In genomic region chr12:124497039-124497438, GRCh38 we compare ENCODE assay signal across 11 cellular contexts.
A peak's percentile ranks its signal among the peaks of the same experiment; 100 is the strongest.
DNase-seq lines count a peak whose midpoint lies in the region; ATAC-seq and TF ChIP-seq lines count a peak whose summit lies in the region.
"Had no signal": no experiment of that assay in that cellular context is flagged by ENCODE, and none has a peak within 500 bp of the region (broad histone marks: within the 10 kb centered on the region; RNA-seq: fewer than 3 reads in every experiment).

No MANE protein-coding gene starts in this region.

- intact Hi-C loops in left ventricle myocardium inferior (cut with micrococcal nuclease) (no loop called here), spleen (cut with DNase I; ENCODE audit: low total_unique reads) (no loop called here)

- in situ Hi-C loops in G401 (cut with HindIII; ENCODE audit: low sequenced_read_pairs) = no loop called here
- in situ Hi-C loops in brain microvascular endothelial cell (cut with HindIII; ENCODE audit: low pct_ligation_motif_present, low sequenced_read_pairs) = no loop called here

- no peaks in the 10 kb centered on the region for H3K27me3 ChIP-seq in brain microvascular endothelial cell (replicated peaks)
- H3K27me3 ChIP-seq in left ventricle myocardium inferior (ENCODE audit: low read depth) = no peaks in the 10 kb centered on the region
- no peaks in the 10 kb centered on the region for H3K27me3 ChIP-seq in spleen (replicated peaks in 1 of 7)
- H3K27me3 ChIP-seq in WERI-Rb-1 (ENCODE audit: insufficient read depth, low read depth, severe bottlenecking) = no peaks in the 10 kb centered on the region
- H3K27me3 ChIP-seq: neutrophil had no signal

- TF ChIP-seq POLR2A in spleen (IDR thresholded peaks at IDR 0.05) = no peak

- H3K36me3 ChIP-seq in brain microvascular endothelial cell (replicated peaks) (peaks cover 16% of the 10 kb centered on the region), left ventricle myocardium inferior (peaks cover 15% of the 10 kb centered on the region), spleen (peaks cover 0 to 40% (median 8%) of the 10 kb centered on the region in 6 donors), WERI-Rb-1 (peaks cover 36% of the 10 kb centered on the region)

- H3K9me3 ChIP-seq in left ventricle myocardium inferior (replicated peaks) (no peaks in the 10 kb centered on the region), spleen (no peaks in the 10 kb centered on the region), WERI-Rb-1 (ENCODE audit: severe bottlenecking) (no peaks in the 10 kb centered on the region)
- H3K9me3 ChIP-seq: neutrophil had no signal

- DNase-seq in G401 (ENCODE audit: low spot score) (peak; percentile 59), brain microvascular endothelial cell (no peak), left ventricle myocardium inferior (peak; percentile 52), spleen (no peak), WERI-Rb-1 (no peak)
- DNase-seq: stimulated activated CD4-positive, alpha-beta T cell treated with anti-CD3 and anti-CD28 coated beads, Interleukin-4, amount 100 ng/mL, for 1 hour had no signal

- ATAC-seq in GM21390 (IDR thresholded peaks at IDR 0.05; ENCODE audit: unreplicated experiment) (no peak), GM21528 (IDR thresholded peaks at IDR 0.05; ENCODE audit: low FRiP score, unreplicated experiment) (no peak), HG03095 (IDR thresholded peaks at IDR 0.05; ENCODE audit: unreplicated experiment) (no peak)
- ATAC-seq: GM12878 had no signal

- no peak for TF ChIP-seq CTCF in brain microvascular endothelial cell (IDR thresholded peaks at IDR 0.05; ENCODE audit: low read depth, low read length, missing control alignments)
- no peak for TF ChIP-seq CTCF in left ventricle myocardium inferior (IDR thresholded peaks at IDR 0.05; ENCODE audit: borderline replicate concordance)
- TF ChIP-seq CTCF in spleen (IDR thresholded peaks at IDR 0.05 in 8 of 11, conservative IDR thresholded peaks at IDR 0.05 in 3 of 11) = no peak
- TF ChIP-seq CTCF in WERI-Rb-1 (IDR thresholded peaks at IDR 0.05; ENCODE audit: low read depth, low read length) = no peak

- peaks cover 100% of the 10 kb centered on the region for H3K4me1 ChIP-seq in left ventricle myocardium inferior
- peaks cover 42 to 100% (median 77%) of the 10 kb centered on the region in 6 donors for H3K4me1 ChIP-seq in spleen

- WGBS in spleen, 5 donors = 49 to 70% (median 54%) methylated on average over 12 to 13 of the region's 13 CpGs

- H3K27ac ChIP-seq in brain microvascular endothelial cell (peak overlapping the region; percentile 75), left ventricle myocardium inferior (replicated peaks) (peak overlapping the region; percentile 83), spleen (peak overlapping the region in 6 of 8 donors; percentile 6 to 66 (median 50)), WERI-Rb-1 (no peak overlapping the region; the same call in 1 of the 2 replicates)
- H3K27ac ChIP-seq: neutrophil had no signal

- H3K4me3 ChIP-seq in brain microvascular endothelial cell (ENCODE audit: low read depth, low read length) = no peak overlapping the region
- H3K4me3 ChIP-seq in left ventricle myocardium inferior = no peak overlapping the region
- H3K4me3 ChIP-seq in spleen = no peak overlapping the region
- no peak overlapping the region for H3K4me3 ChIP-seq in WERI-Rb-1 (ENCODE audit: low read depth, low read length)
- H3K4me3 ChIP-seq: GM12878 had no signal

Comparison
In these comparisons a context has a peak if more than half of its experiments do, and no peak if none do; other contexts are left out.
1. DNase-seq: peak in G401 (single experiment) and left ventricle myocardium inferior (single experiment); none in brain microvascular endothelial cell (single experiment), spleen (single experiment) and WERI-Rb-1 (single experiment).